17 cellular contexts compared by ENCODE assay signal in the genomic region with DNA sequence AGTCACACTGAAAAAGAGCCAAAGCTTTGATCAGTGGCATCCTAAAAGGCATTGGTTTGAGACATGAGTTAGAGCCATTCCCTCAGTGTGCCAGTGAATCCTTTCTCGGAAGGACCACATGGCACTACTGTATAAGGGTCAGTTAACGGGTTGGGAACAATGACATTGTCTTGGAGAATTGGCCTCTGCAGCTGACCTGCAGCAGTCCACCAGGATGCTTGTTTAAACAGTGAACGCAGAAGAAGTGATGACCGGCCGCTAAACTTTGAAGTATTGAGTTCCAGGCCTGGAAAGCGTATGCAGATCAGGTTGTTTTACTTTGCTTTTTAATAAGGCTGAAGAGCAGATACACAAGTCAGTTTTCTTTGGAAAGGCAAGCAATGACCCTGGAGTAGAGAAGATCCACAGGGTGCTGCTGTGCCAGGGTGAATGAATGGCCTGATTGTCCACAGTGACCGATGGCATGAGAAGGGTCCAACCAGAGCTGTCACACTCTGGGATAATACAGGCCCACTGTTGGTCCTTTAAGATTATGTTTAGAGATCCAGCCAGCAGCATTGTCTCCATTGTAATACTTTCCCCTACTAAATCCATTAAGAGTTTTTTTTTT. TPM values are rescaled to one million over a fixed set of nuclear protein-coding genes. Genes with fewer than 3 reads are reported as not detected.
"Had no signal": no experiment of that assay in that cellular context is flagged by ENCODE, and none has a peak within 500 bp of the region (broad histone marks: within the 10 kb centered on the region; RNA-seq: fewer than 3 reads in every experiment).

No MANE protein-coding gene starts in this region.

- H3K27me3 Mint-ChIP-seq: dendritic cell treated with granulocyte-macrophage colony-stimulating factor and Interleukin-4, amounts not matched to agents 40 ng/mL and 50 ng/mL, for 4 days had no signal

- ATAC-seq: activated T-cell treated with anti-CD3 and anti-CD28 coated beads, Interleukin-2, amount 50 U/mL, for 72 hours; left lobe of liver; mucosa of descending colon; upper lobe of right lung had no signal

- H3K4me3 Mint-ChIP-seq: activated T-cell treated with anti-CD3 and anti-CD28 coated beads, Interleukin-2, amount 50 U/mL, for 72 hours; dendritic cell treated with granulocyte-macrophage colony-stimulating factor and Interleukin-4, amounts not matched to agents 40 ng/mL and 50 ng/mL, for 4 days; naive B cell; neural progenitor cell had no signal

- DNase-seq: activated CD4-positive, alpha-beta T cell treated with anti-CD3 and anti-CD28 coated beads, Interleukin-2, amount 50 U/mL, for 4 hours; activated effector memory CD4-positive, alpha-beta T cell treated with anti-CD3 and anti-CD28 coated beads, Interleukin-2, amount 50 U/mL, for 16 hours; activated naive CD4-positive, alpha-beta T cell treated with anti-CD3 and anti-CD28 coated beads, Interleukin-2, amount 50 U/mL, for 16 hours; activated T-cell treated with anti-CD3 and anti-CD28 coated beads, Interleukin-2, amount 50 U/mL, for 72 hours; effector memory CD4-positive, alpha-beta T cell; esophagus squamous epithelium; mucosa of descending colon; naive B cell; stomach; upper lobe of right lung had no signal

- H3K27ac ChIP-seq: esophagus squamous epithelium, hepatocyte, neural progenitor cell, right atrium auricular region, SK-N-MC, stomach, upper lobe of right lung had no signal

- H3K9me3 Mint-ChIP-seq: activated T-cell treated with anti-CD3 and anti-CD28 coated beads, Interleukin-2, amount 50 U/mL, for 72 hours; dendritic cell treated with granulocyte-macrophage colony-stimulating factor and Interleukin-4, amounts not matched to agents 40 ng/mL and 50 ng/mL, for 4 days; naive B cell; neural progenitor cell had no signal

- H3K36me3 ChIP-seq: neural progenitor cell had no signal

- H3K4me1 ChIP-seq: right atrium auricular region, stomach, upper lobe of right lung had no signal

- H3K36me3 Mint-ChIP-seq: naive B cell had no signal

- H3K4me1 Mint-ChIP-seq: naive B cell had no signal

- H3K9me3 ChIP-seq: esophagus squamous epithelium, mucosa of descending colon, right atrium auricular region, stomach, upper lobe of right lung had no signal

- H3K27ac Mint-ChIP-seq: activated T-cell treated with anti-CD3 and anti-CD28 coated beads, Interleukin-2, amount 50 U/mL, for 72 hours; dendritic cell treated with granulocyte-macrophage colony-stimulating factor and Interleukin-4, amounts not matched to agents 40 ng/mL and 50 ng/mL, for 4 days; neural progenitor cell had no signal

- H3K27me3 ChIP-seq: esophagus squamous epithelium, hepatocyte, neural progenitor cell, right atrium auricular region, stomach, upper lobe of right lung had no signal

- H3K4me3 ChIP-seq: esophagus squamous epithelium, hepatocyte, lung, mucosa of descending colon, neural progenitor cell, right atrium auricular region, SK-N-MC, stomach, upper lobe of right lung had no signal

RNA-seq across cellular contexts. Expression of a gene that starts 57.8 kb away (rescaled TPM):
- total RNA-seq: activated T-cell treated with anti-CD3 and anti-CD28 coated beads, Interleukin-2, amount 50 U/mL, for 72 hours had no signal
